In the genomic region with DNA sequence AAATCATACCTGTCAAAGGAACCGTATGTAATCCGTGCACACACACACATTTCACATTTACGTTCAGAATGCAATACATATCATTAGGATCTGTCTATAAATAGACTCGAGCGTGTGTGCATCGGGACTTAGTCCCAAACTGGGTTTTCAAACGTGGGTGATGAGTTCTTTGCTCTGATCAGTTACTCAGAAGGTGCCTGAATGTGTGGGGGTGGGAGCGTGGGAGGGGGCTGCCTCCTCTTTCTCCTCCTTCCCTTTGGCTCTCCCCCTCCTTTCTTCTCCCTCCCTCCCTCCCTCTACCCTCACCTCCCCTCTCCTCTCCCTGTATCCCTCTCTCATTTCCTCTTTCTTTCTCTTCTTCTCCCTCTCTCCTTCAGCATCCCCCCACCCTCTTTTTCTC, we compare ENCODE assay signal across 1 cellular context.
TF ChIP-seq lines count a peak whose summit lies in the region.

No MANE protein-coding gene starts in this region.

TF ChIP-seq in WTC11, 78 proteins besides CTCF, POLR2A, EP300 and RAD21 (continued from another document):
- TF ChIP-seq IRF2 (CRISPR knock-in tag; IDR thresholded peaks at IDR 0.05; ENCODE audit: borderline replicate concordance, low read depth) (no peak), TCF7 (CRISPR knock-in tag; IDR thresholded peaks at IDR 0.05; ENCODE audit: low read depth) (no peak), NFYB (CRISPR knock-in tag; conservative IDR thresholded peaks at IDR 0.05; ENCODE audit: low read depth) (no peak), JAZF1 (CRISPR knock-in tag; IDR thresholded peaks at IDR 0.05) (no peak), ZNF416 (CRISPR knock-in tag; IDR thresholded peaks at IDR 0.05) (no peak), ELF4 (CRISPR knock-in tag; IDR thresholded peaks at IDR 0.05; ENCODE audit: low read depth) (no peak), FOXK1 (CRISPR knock-in tag; IDR thresholded peaks at IDR 0.05) (no peak)
